In the genomic region with DNA sequence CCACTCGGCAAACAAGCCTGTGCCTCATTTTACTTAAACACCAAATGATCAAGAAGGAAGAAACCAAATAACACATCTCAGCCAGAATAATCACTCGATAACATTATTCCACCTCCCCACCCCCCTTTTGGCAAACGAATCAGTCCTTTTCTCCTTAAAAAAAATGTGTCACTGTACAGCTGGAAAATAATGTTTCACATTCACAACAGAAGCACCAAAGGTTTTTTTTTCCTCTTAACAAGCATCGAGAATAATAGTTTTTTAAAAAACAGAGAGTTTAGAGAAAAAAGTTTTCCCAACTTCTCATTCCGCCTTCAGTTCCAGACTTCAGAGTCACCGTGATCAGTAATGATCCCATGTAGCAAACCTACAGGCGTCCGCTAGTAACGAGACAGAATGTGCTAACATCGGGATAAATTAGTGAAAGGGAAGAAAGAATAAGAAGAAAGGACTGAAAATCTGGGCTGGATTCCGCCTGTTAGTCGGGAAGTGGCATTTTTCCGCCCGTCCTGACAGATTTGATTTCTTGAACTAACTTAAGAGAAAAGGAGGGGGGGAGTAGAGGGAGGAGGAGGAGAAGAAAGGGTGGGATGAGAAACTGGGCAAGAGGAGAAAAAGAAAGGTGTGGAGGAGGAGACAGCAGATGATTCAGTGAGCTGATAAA, we compare ENCODE assay signal across 8 cellular contexts. TPM values are rescaled to one million over a fixed set of nuclear protein-coding genes. Genes with fewer than 3 reads are reported as not detected.
A peak's percentile ranks its signal among the peaks of the same experiment; 100 is the strongest.
DNase-seq lines count a peak whose midpoint lies in the region; ATAC-seq, FAIRE-seq and TF ChIP-seq lines count a peak whose summit lies in the region.

A gene with protein sequence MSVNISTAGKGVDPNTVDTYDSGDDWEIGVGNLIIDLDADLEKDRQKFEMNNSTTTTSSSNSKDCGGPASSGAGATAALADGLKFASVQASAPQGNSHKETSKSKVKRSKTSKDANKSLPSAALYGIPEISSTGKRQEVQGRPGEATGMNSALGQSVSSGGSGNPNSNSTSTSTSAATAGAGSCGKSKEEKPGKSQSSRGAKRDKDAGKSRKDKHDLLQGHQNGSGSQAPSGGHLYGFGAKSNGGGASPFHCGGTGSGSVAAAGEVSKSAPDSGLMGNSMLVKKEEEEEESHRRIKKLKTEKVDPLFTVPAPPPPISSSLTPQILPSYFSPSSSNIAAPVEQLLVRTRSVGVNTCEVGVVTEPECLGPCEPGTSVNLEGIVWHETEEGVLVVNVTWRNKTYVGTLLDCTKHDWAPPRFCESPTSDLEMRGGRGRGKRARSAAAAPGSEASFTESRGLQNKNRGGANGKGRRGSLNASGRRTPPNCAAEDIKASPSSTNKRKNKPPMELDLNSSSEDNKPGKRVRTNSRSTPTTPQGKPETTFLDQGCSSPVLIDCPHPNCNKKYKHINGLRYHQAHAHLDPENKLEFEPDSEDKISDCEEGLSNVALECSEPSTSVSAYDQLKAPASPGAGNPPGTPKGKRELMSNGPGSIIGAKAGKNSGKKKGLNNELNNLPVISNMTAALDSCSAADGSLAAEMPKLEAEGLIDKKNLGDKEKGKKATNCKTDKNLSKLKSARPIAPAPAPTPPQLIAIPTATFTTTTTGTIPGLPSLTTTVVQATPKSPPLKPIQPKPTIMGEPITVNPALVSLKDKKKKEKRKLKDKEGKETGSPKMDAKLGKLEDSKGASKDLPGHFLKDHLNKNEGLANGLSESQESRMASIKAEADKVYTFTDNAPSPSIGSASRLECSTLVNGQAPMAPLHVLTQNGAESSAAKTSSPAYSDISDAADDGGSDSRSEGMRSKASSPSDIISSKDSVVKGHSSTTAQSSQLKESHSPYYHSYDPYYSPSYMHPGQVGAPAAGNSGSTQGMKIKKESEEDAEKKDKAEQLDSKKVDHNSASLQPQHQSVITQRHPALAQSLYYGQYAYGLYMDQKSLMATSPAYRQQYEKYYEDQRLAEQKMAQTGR (N-terminal part only) (minus strand): TSS at position 388 of the 664 bp plus-strand sequence. CDS start 1,650 bp downstream, outside the sequence.

- no peak within 1 kb of the TSS for H3K4me3 Mint-ChIP-seq in neural progenitor cell

- no peaks in the 10 kb centered on the region for H3K9me3 Mint-ChIP-seq in neural progenitor cell

- ATAC-seq in HG02884 (IDR thresholded peaks at IDR 0.05; ENCODE audit: unreplicated experiment) (no peak), GM21390 (IDR thresholded peaks at IDR 0.05; ENCODE audit: unreplicated experiment) (no peak)

- DNase-seq in C1 segment of cervical spinal cord (lab: John Stamatoyannopoulos, UW) (peak in 10 of 14 donors; percentile 26 to 75 (median 54)), fibroblast of pulmonary artery (ENCODE audit: low read depth) (peak; percentile 93), neural progenitor cell (ENCODE audit: low spot score) (peak; percentile 77), HuH-7 (ENCODE audit: low spot score) (no peak)

- H3K4me3 ChIP-seq in HUES64 (ENCODE audit: low read length), result peak within 1 kb of the TSS; percentile 90
- peak within 1 kb of the TSS; percentile 76 for H3K4me3 ChIP-seq in fibroblast of pulmonary artery (replicated peaks; ENCODE audit: low read depth, low read length)
- peak within 1 kb of the TSS; percentile 69 for H3K4me3 ChIP-seq in neural progenitor cell

- H3K4me1 ChIP-seq in HUES64 (ENCODE audit: insufficient read depth, low read length), result peaks cover 45% of the 10 kb centered on the region
- peaks cover 25% of the 10 kb centered on the region for H3K4me1 ChIP-seq in neural progenitor cell

- no peaks in the 10 kb centered on the region for H3K9me3 ChIP-seq in HUES64 (ENCODE audit: insufficient read depth, low read depth, low read length)
- no peaks in the 10 kb centered on the region for H3K9me3 ChIP-seq in neural progenitor cell (ENCODE audit: low read depth)

- H3K36me3 Mint-ChIP-seq in neural progenitor cell, result no peaks in the 10 kb centered on the region

- no peak within 1 kb of the TSS for H2AFZ ChIP-seq in neural progenitor cell (replicated peaks)

- TF ChIP-seq CTCF in fibroblast of pulmonary artery (IDR thresholded peaks at IDR 0.05; ENCODE audit: low read length, missing control alignments) (no peak), neural progenitor cell (IDR thresholded peaks at IDR 0.05) (no peak)

- peak within 1 kb of the TSS; percentile 85 for H3K9ac ChIP-seq in HUES64 (ENCODE audit: low read depth, low read length)
- peak within 1 kb of the TSS; percentile 66 for H3K9ac ChIP-seq in neural progenitor cell

- under 1% methylated on average over 13 of the region's 14 CpGs for WGBS in HUES64

- H3K79me2 ChIP-seq in neural progenitor cell (ENCODE audit: low read depth), result peaks cover 82% of the 10 kb centered on the region

- H3K36me3 ChIP-seq in HUES64 (ENCODE audit: insufficient read depth, low read length), result no peaks in the 10 kb centered on the region
- no peaks in the 10 kb centered on the region for H3K36me3 ChIP-seq in neural progenitor cell

- peaks cover 84% of the 10 kb centered on the region for H3F3A ChIP-seq in neural progenitor cell (ENCODE audit: low read depth)

- H3K27me3 ChIP-seq in HUES64 (ENCODE audit: insufficient read depth, low read length) (no peaks in the 10 kb centered on the region), neural progenitor cell (no peaks in the 10 kb centered on the region)

- peak; percentile 68 for FAIRE-seq in TTC549 (lab: Jason Lieb, UNC)

- H3K27ac Mint-ChIP-seq in neural progenitor cell, result no peak within 1 kb of the TSS

- peaks cover 38% of the 10 kb centered on the region for H4K20me1 ChIP-seq in neural progenitor cell (ENCODE audit: low read depth)

- H3K4me2 ChIP-seq in neural progenitor cell, result peak within 1 kb of the TSS; percentile 98

- H3K27me3 Mint-ChIP-seq in neural progenitor cell (ENCODE audit: insufficient read depth, low read depth), result peaks cover 13% of the 10 kb centered on the region

- peak within 1 kb of the TSS; percentile 95 for H3K27ac ChIP-seq in HUES64 (ENCODE audit: low read depth, low read length)
- H3K27ac ChIP-seq in neural progenitor cell, result peak within 1 kb of the TSS; percentile 96

- H3K4me1 Mint-ChIP-seq in neural progenitor cell, result peaks cover 27% of the 10 kb centered on the region

RNA-seq across cellular contexts. Expression of the gene that starts here (rescaled TPM):
- 30.8 TPM for polyA plus RNA-seq in HUES64 (2013, experiment 1 of 2)
- polyA plus RNA-seq in HUES64 (2013, experiment 2 of 2), result 38.7 TPM
- total RNA-seq in neural progenitor cell (ENCODE audit: low replicate concordance), result 168 and 213 TPM in 2 replicates
